Comparison of ENCODE assay signal across 4 cellular contexts in genomic region chr9:137885121-137885520, GRCh38. TPM values are rescaled to one million over a fixed set of nuclear protein-coding genes. Genes with fewer than 3 reads are reported as not detected.
"Had no signal": no experiment of that assay in that cellular context is flagged by ENCODE, and none has a peak within 500 bp of the region (broad histone marks: within the 10 kb centered on the region; RNA-seq: fewer than 3 reads in every experiment).

No MANE protein-coding gene starts in this region.

RNA-seq across cellular contexts. Expression of gene CACNA1B, which starts 7.5 kb away (rescaled TPM):
- total RNA-seq: activated naive CD8-positive, alpha-beta T cell treated with anti-CD3 and anti-CD28 coated beads for 36 hours; activated naive CD8-positive, alpha-beta T cell treated with anti-CD3 and anti-CD28 coated beads, Interleukin-2, amount 10 ng/mL, durations not matched to agents 7 days and 5 days; activated T-helper 1 cell treated with anti-CD3 and anti-CD28 coated beads, Interleukin-12 subunit alpha, Interleukin-12 subunit beta, Interleukin-2, Interleukin-4 antibody, amounts not matched to agents 30 ng/mL and 10 ng/mL and 1 ng/mL, durations not matched to agents 14 hours and 24 hours and 36 hours; ascending aorta had no signal
